Comparison of ENCODE assay signal across 20 cellular contexts in genomic region chr14:55706893-55707292, GRCh38.
DNase-seq lines count a peak whose midpoint lies in the region; ATAC-seq and TF ChIP-seq lines count a peak whose summit lies in the region.
"Had no signal": no experiment of that assay in that cellular context is flagged by ENCODE, and none has a peak within 500 bp of the region (broad histone marks: within the 10 kb centered on the region; RNA-seq: fewer than 3 reads in every experiment).

No MANE protein-coding gene starts in this region.

- no peak overlapping the region for H2AFZ ChIP-seq in osteoblast (ENCODE audit: low read length)

- H3K4me1 ChIP-seq in RWPE2 (ENCODE audit: insufficient read depth, poor library complexity, severe bottlenecking): peaks cover 16% of the 10 kb centered on the region
- H3K4me1 ChIP-seq in osteoblast (ENCODE audit: insufficient read depth, low read length): peaks cover 15% of the 10 kb centered on the region
- H3K4me1 ChIP-seq: right atrium auricular region, spleen had no signal

- peak; percentile 34; the same call in 1 of the 3 replicates for ATAC-seq in RWPE2 (ENCODE audit: low read depth)
- ATAC-seq in left cardiac atrium: no peak
- ATAC-seq in HG03139 (IDR thresholded peaks at IDR 0.05; ENCODE audit: unreplicated experiment): no peak
- ATAC-seq: naive thymus-derived CD4-positive, alpha-beta T cell; Panc1; T-helper 17 cell had no signal

- no peaks in the 10 kb centered on the region for H3K27me3 ChIP-seq in RWPE2 (ENCODE audit: insufficient read depth, poor library complexity, severe bottlenecking)
- no peaks in the 10 kb centered on the region for H3K27me3 ChIP-seq in osteoblast (ENCODE audit: insufficient read depth, low read length)
- H3K27me3 ChIP-seq: heart left ventricle, MG63, right atrium auricular region, spleen had no signal

- DNase-seq in SIG-M5 treated with dmso at 0.1 percent for 504 hours (lab: John Stamatoyannopoulos, UW; ENCODE audit: unreplicated experiment) (peak; percentile 29), SIG-M5 (lab: John Stamatoyannopoulos, UW) (no peak), EH (ENCODE audit: low read depth) (peak; percentile 8), RWPE2 (ENCODE audit: low spot score) (no peak), osteoblast (ENCODE audit: insufficient read length, low spot score, missing footprints) (no peak), left cardiac atrium (no peak)
- no peak for DNase-seq in activated CD8-positive, alpha-beta memory T cell treated with anti-CD3 and anti-CD28 coated beads for 24 hours
- DNase-seq: activated CD4-positive, alpha-beta T cell treated with anti-CD3 and anti-CD28 coated beads, Interleukin-2, amount 50 U/mL, for 48 hours; GDM1; heart left ventricle; MG63; NCI-H187; NCI-H774; spleen; stimulated activated CD4-positive, alpha-beta T cell treated with anti-CD3 and anti-CD28 coated beads, Interleukin-4, amount 100 ng/mL, for 1 hour; T-helper 17 cell had no signal

- no peaks in the 10 kb centered on the region for H4K20me1 ChIP-seq in osteoblast (ENCODE audit: insufficient read depth, low read length)

- H3K27ac ChIP-seq in RWPE2 (ENCODE audit: poor library complexity, severe bottlenecking): no peak overlapping the region
- H3K27ac ChIP-seq in osteoblast (ENCODE audit: low read depth, low read length): no peak overlapping the region
- H3K27ac ChIP-seq: heart left ventricle, right atrium auricular region, spleen had no signal

- H3K4me3 ChIP-seq in RWPE2 (ENCODE audit: severe bottlenecking): no peak overlapping the region
- H3K4me3 ChIP-seq in osteoblast (ENCODE audit: insufficient read depth, low read length): no peak overlapping the region
- H3K4me3 ChIP-seq: heart left ventricle, MG63, right atrium auricular region, spleen had no signal

- no peaks in the 10 kb centered on the region for H3K36me3 ChIP-seq in RWPE2 (ENCODE audit: low read depth)
- H3K36me3 ChIP-seq in osteoblast (ENCODE audit: insufficient read depth, low read length): no peaks in the 10 kb centered on the region
- H3K36me3 ChIP-seq: MG63, spleen had no signal

- H3K79me2 ChIP-seq in osteoblast (ENCODE audit: insufficient read depth, low read length): no peaks in the 10 kb centered on the region

- peak overlapping the region; percentile 51 for H3K4me2 ChIP-seq in osteoblast (ENCODE audit: insufficient read depth, low read length)

- H3K9me3 ChIP-seq in RWPE2 (ENCODE audit: severe bottlenecking): no peaks in the 10 kb centered on the region
- no peaks in the 10 kb centered on the region for H3K9me3 ChIP-seq in osteoblast (ENCODE audit: low read depth, low read length)
- H3K9me3 ChIP-seq: heart left ventricle, MG63, right atrium auricular region, spleen had no signal

- intact Hi-C loops in left cardiac atrium (cut with DNase I): loop anchor here (2.0 to 5.0 kb wide), 3 partner anchors 635 to 768 kb away; no protein-coding TSS in a partner anchor

- TF ChIP-seq CTCF in RWPE2 (IDR thresholded peaks at IDR 0.05; ENCODE audit: poor library complexity, severe bottlenecking) (no peak), osteoblast (IDR thresholded peaks at IDR 0.05; ENCODE audit: extremely low read depth, low read depth, low read length) (no peak)

Comparison
In these comparisons a context has a peak if more than half of its experiments do, and no peak if none do; other contexts are left out.
1. DNase-seq: peak in SIG-M5 treated with dmso at 0.1 percent for 504 hours (single experiment) and EH (single experiment); none in SIG-M5 (single experiment), RWPE2 (single experiment), osteoblast (single experiment), activated CD8-positive, alpha-beta memory T cell treated with anti-CD3 and anti-CD28 coated beads for 24 hours (single experiment) and left cardiac atrium (single experiment).